18 cellular contexts compared by ENCODE assay signal in the genomic region with DNA sequence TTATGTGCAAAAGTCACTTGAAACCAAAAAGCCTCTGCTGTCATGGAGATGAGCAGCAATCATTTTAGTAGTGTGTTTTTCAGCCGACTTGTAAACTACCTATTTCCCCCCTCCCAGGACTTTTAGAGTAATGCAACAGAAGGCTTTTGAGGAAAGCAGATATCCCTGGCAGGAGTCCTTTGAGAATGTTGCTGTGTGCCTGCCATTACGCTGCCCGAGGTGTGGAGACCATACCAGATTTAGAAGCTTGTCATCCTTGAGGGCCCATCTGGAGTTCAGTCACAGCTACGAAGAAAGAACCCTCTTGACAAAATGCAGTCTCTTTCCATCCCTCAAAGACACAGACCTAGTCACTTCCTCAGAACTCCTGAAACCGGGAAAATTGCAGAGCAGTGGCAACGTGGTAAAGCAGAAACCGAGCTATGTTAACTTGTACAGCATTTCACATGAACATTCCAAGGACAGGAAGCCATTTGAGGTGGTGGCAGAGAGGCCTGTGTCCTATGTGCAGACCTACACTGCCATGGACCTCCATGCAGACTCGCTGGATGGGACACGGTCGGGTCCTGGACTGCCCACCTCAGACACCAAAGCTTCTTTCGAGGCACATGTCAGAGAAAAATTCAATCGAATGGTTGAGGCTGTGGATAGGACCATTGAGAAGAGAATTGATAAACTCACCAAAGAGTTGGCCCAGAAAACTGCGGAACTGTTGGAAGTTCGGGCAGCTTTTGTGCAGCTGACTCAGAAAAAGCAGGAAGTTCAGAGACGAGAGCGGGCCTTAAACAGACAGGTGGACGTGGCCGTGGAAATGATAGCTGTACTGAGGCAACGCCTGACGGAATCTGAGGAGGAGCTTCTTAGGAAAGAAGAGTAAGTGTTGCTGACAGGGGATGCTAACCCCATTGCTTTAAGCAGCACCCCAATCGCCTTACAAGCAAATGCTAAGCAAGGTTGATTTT. TPM values are rescaled to one million over a fixed set of nuclear protein-coding genes. Genes with fewer than 3 reads are reported as not detected.
"Had no signal": no experiment of that assay in that cellular context is flagged by ENCODE, and none has a peak within 500 bp of the region (broad histone marks: within the 10 kb centered on the region; RNA-seq: fewer than 3 reads in every experiment).

No MANE protein-coding gene starts in this region.

- H3K4me1 ChIP-seq: adrenal gland, pancreas had no signal

- H3K4me3 ChIP-seq: adrenal gland, left ventricle myocardium inferior, mucosa of descending colon, pancreas, sigmoid colon, thyroid gland had no signal

- H3K27me3 ChIP-seq: pancreas, thyroid gland had no signal

- H3K27ac ChIP-seq: adrenal gland, left ventricle myocardium inferior, pancreas, sigmoid colon, thyroid gland, VCaP had no signal

- H3K4me3 Mint-ChIP-seq: memory B cell; stimulated activated memory B cell treated with anti-CD40 and anti-IgM and Interleukin-4, amounts not matched to agents 10 μg/mL and 1 μg/mL and 100 μg/mL, for 72 hours had no signal

- H3K36me3 ChIP-seq: adrenal gland, left ventricle myocardium inferior, pancreas, sigmoid colon, thyroid gland had no signal

- DNase-seq: activated CD4-positive, alpha-beta T cell treated with anti-CD3 and anti-CD28 coated beads for 1 hour; activated CD8-positive, alpha-beta memory T cell treated with anti-CD3 and anti-CD28 coated beads for 24 hours; activated CD8-positive, alpha-beta memory T cell treated with anti-CD3 and anti-CD28 coated beads, Interleukin-2, amount 50 U/mL, for 48 hours; activated gamma-delta T cell; adrenal gland; foreskin melanocyte; left ventricle myocardium inferior; mucosa of descending colon; naive B cell; pancreas; sigmoid colon; stimulated activated CD4-positive, alpha-beta T cell treated with anti-CD3 and anti-CD28 coated beads, Interleukin-4, amount 100 ng/mL, for 4 hours; T-helper 2 cell; thyroid gland had no signal

- H3K9me3 ChIP-seq: adrenal gland, left ventricle myocardium inferior, mucosa of descending colon, pancreas, sigmoid colon, thyroid gland had no signal

- H3K9me3 Mint-ChIP-seq: activated naive CD4-positive, alpha-beta T cell treated with anti-CD3 and anti-CD28 coated beads, Interleukin-2, amount 50 U/mL, for 72 hours; memory B cell; naive B cell; stimulated activated memory B cell treated with anti-CD40 and anti-IgM and Interleukin-4, amounts not matched to agents 10 μg/mL and 1 μg/mL and 100 μg/mL, for 72 hours had no signal

- H3K36me3 Mint-ChIP-seq: memory B cell; naive B cell; stimulated activated memory B cell treated with anti-CD40 and anti-IgM and Interleukin-4, amounts not matched to agents 10 μg/mL and 1 μg/mL and 100 μg/mL, for 72 hours had no signal

- H3K27ac Mint-ChIP-seq: activated naive CD4-positive, alpha-beta T cell treated with anti-CD3 and anti-CD28 coated beads, Interleukin-2, amount 50 U/mL, for 72 hours; memory B cell; stimulated activated memory B cell treated with anti-CD40 and anti-IgM and Interleukin-4, amounts not matched to agents 10 μg/mL and 1 μg/mL and 100 μg/mL, for 72 hours had no signal

- ATAC-seq: activated naive CD4-positive, alpha-beta T cell treated with anti-CD3 and anti-CD28 coated beads, Interleukin-2, amount 50 U/mL, for 72 hours; mucosa of descending colon; pancreas; stimulated activated memory B cell treated with anti-CD40 and anti-IgM and Interleukin-4, amounts not matched to agents 10 μg/mL and 1 μg/mL and 100 μg/mL, for 72 hours had no signal

RNA-seq across cellular contexts. Expression of a gene that starts 2.2 kb away (rescaled TPM):
- total RNA-seq: activated naive CD4-positive, alpha-beta T cell treated with anti-CD3 and anti-CD28 coated beads, Interleukin-2, amount 50 U/mL, for 72 hours had no signal
